8 cellular contexts compared by ENCODE assay signal in genomic region chr17:50421308-50422031, GRCh38. TPM values are rescaled to one million over a fixed set of nuclear protein-coding genes. Genes with fewer than 3 reads are reported as not detected.
A peak's percentile ranks its signal among the peaks of the same experiment; 100 is the strongest.
DNase-seq lines count a peak whose midpoint lies in the region; ATAC-seq, FAIRE-seq and TF ChIP-seq lines count a peak whose summit lies in the region.

No MANE protein-coding gene starts in this region.

- H3K9me3 ChIP-seq in mononuclear cell (ENCODE audit: low read depth, low read length): no peaks in the 10 kb centered on the region

- H3K27me3 ChIP-seq in mononuclear cell (ENCODE audit: insufficient read depth, low read length): no peaks in the 10 kb centered on the region

- DNase-seq in AML-193 (lab: John Stamatoyannopoulos, UW) (peak; percentile 63 to 69), KBM-7 (peak; percentile 65), astrocyte of the spinal cord (ENCODE audit: low read depth, low spot score) (peak; percentile 31), H54 (ENCODE audit: insufficient read length, low spot score) (no peak), GM03348 (ENCODE audit: low spot score) (no peak)

- H3K4me1 ChIP-seq in mononuclear cell (ENCODE audit: insufficient read depth, low read length): peaks cover 38% of the 10 kb centered on the region

- no peak for ATAC-seq in HG03565 (IDR thresholded peaks at IDR 0.05; ENCODE audit: unreplicated experiment)
- ATAC-seq in GM19467 (IDR thresholded peaks at IDR 0.05; ENCODE audit: unreplicated experiment): no peak

- no peak for TF ChIP-seq CTCF in astrocyte of the spinal cord (IDR thresholded peaks at IDR 0.05; ENCODE audit: low read depth, low read length)

- H3K4me3 ChIP-seq in astrocyte of the spinal cord (ENCODE audit: low read depth, low read length): no peak overlapping the region
- H3K4me3 ChIP-seq in mononuclear cell (ENCODE audit: low read length): peak overlapping the region; percentile 26

- in situ Hi-C loops in KBM-7 (cut with MboI; ENCODE audit: low pct_unique_long_range_greater_than_20kb, low sequenced_read_pairs) (no loop called here), astrocyte of the spinal cord (cut with HindIII; ENCODE audit: low sequenced_read_pairs) (no loop called here)

- TF ChIP-seq POLR2A in H54 (IDR thresholded peaks at IDR 0.05; ENCODE audit: low read depth, low read length): no peak

- no peak for FAIRE-seq in H54 (lab: Jason Lieb, UNC)

RNA-seq across cellular contexts. Expression of gene ACSF2, which starts 4.5 kb away (rescaled TPM):
- total RNA-seq in mononuclear cell: 5.6 TPM

RNA-seq across cellular contexts. Expression of gene LRRC59, which starts 24.1 kb away (rescaled TPM):
- 59.2 TPM for total RNA-seq in mononuclear cell

RNA-seq across cellular contexts. Expression of gene CHAD, which starts 47.2 kb away (rescaled TPM):
- not detected for total RNA-seq in mononuclear cell

RNA-seq across cellular contexts. Expression of gene EME1, which starts 48.4 kb away (rescaled TPM):
- total RNA-seq in mononuclear cell: 0.52 TPM

RNA-seq across cellular contexts. Expression of gene MRPL27, which starts 48.5 kb away (rescaled TPM):
- total RNA-seq in mononuclear cell: 17.1 TPM

Comparison
In these comparisons a context has a peak if more than half of its experiments do, and no peak if none do; other contexts are left out.
1. DNase-seq: peak in AML-193 (2 of 2), KBM-7 (single experiment) and astrocyte of the spinal cord (single experiment); none in H54 (single experiment) and GM03348 (single experiment).